Comparison of ENCODE assay signal across 1 cellular context in genomic region chr6:53064726-53065265, GRCh38.
TF ChIP-seq lines count a peak whose summit lies in the region.

No MANE protein-coding gene starts in this region.

TF ChIP-seq in HepG2, 621 proteins besides CTCF, POLR2A, EP300 and RAD21 (continued from another document):
- TF ChIP-seq ATF6 (CRISPR knock-in tag; conservative IDR thresholded peaks at IDR 0.05): peak; percentile 64
- no peak for TF ChIP-seq ZNF790 (CRISPR knock-in tag; IDR thresholded peaks at IDR 0.05; ENCODE audit: borderline replicate concordance)
- TF ChIP-seq LRRFIP1 (CRISPR knock-in tag; conservative IDR thresholded peaks at IDR 0.05): no peak
- TF ChIP-seq ZNF383 (CRISPR knock-in tag; IDR thresholded peaks at IDR 0.05; ENCODE audit: borderline replicate concordance): no peak
- TF ChIP-seq SKIL (CRISPR knock-in tag; IDR thresholded peaks at IDR 0.05; ENCODE audit: borderline replicate concordance): no peak
- TF ChIP-seq TFDP1 (CRISPR knock-in tag; IDR thresholded peaks at IDR 0.05; ENCODE audit: borderline replicate concordance): no peak
- TF ChIP-seq SNAI1 (CRISPR knock-in tag; IDR thresholded peaks at IDR 0.05; ENCODE audit: borderline replicate concordance): no peak
- 0 out of 2 replicates have a peak, but pooled peaks have one; percentile 5 for TF ChIP-seq CERS6 (CRISPR knock-in tag; IDR thresholded peaks at IDR 0.05)
- TF ChIP-seq ZNF740 (CRISPR knock-in tag; IDR thresholded peaks at IDR 0.05): peak; percentile 86
- no peak for TF ChIP-seq ZBTB3 (CRISPR knock-in tag; IDR thresholded peaks at IDR 0.05; ENCODE audit: borderline replicate concordance, low read depth)
- TF ChIP-seq KLF11 (CRISPR knock-in tag; IDR thresholded peaks at IDR 0.05): peak; percentile 89; the same call in 1 of the 2 replicates
- 0 out of 2 replicates have a peak, but pooled peaks have one; percentile 59 for TF ChIP-seq REPIN1 (CRISPR knock-in tag; IDR thresholded peaks at IDR 0.05; ENCODE audit: borderline replicate concordance, low read depth)
- no peak for TF ChIP-seq PREB (CRISPR knock-in tag; IDR thresholded peaks at IDR 0.05)
- TF ChIP-seq CREBL2 (CRISPR knock-in tag; IDR thresholded peaks at IDR 0.05; ENCODE audit: borderline replicate concordance): no peak
